In the genomic region with DNA sequence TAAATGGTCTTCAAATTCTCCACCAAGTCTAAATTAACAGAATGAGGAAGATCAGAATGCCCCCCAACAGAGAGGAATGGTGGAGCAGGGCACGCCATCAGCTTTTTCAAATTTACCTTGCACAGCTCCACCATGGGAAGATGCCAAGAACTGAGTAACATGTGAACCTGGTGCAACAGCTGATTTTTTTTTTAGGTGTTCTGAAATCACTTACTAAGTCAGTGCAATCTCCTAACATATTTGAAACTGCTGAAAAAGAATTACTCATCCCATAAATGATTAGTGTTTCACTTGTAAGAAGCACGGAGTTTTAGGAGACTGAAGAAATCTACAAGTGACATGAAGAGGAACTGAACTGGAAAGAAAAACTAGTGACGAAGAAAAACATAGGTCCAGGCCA, we compare ENCODE assay signal across 12 cellular contexts. TPM values are rescaled to one million over a fixed set of nuclear protein-coding genes. Genes with fewer than 3 reads are reported as not detected.
A peak's percentile ranks its signal among the peaks of the same experiment; 100 is the strongest.
DNase-seq lines count a peak whose midpoint lies in the region; ATAC-seq, FAIRE-seq and TF ChIP-seq lines count a peak whose summit lies in the region.
"Had no signal": no experiment of that assay in that cellular context is flagged by ENCODE, and none has a peak within 500 bp of the region (broad histone marks: within the 10 kb centered on the region; RNA-seq: fewer than 3 reads in every experiment).

No MANE protein-coding gene starts in this region.

- peak overlapping the region; percentile 51 to 89 (median 80) for H3K27ac ChIP-seq in heart left ventricle
- peak overlapping the region; percentile 38 to 72 for H3K27ac ChIP-seq in kidney (ENCODE audit: low read depth in 2 of 2, low read length in 2 of 2)
- peak overlapping the region; percentile 42 to 77 (median 66) for H3K27ac ChIP-seq in transverse colon
- H3K27ac ChIP-seq: C4-2B, KMS-11 had no signal

- in situ Hi-C loops in transverse colon (cut with MboI; ENCODE audit: low pct_ligation_motif_present in 1 of 4, low pct_unique_long_range_greater_than_20kb in 1 of 4, low sequenced_read_pairs in 3 of 4), result no loop called here

- peaks cover 12% of the 10 kb centered on the region for H3K36me3 Mint-ChIP-seq in activated naive CD8-positive, alpha-beta T cell

- H3K9ac ChIP-seq in kidney (ENCODE audit: low read length in 2 of 2), result no peak overlapping the region
- H3K9ac ChIP-seq: KMS-11 had no signal

- H3K9me3 Mint-ChIP-seq in activated naive CD8-positive, alpha-beta T cell (ENCODE audit: low read depth), result no peaks in the 10 kb centered on the region

- peak overlapping the region; percentile 61 for H3K4me3 Mint-ChIP-seq in activated naive CD8-positive, alpha-beta T cell

- DNase-seq in heart left ventricle, result no peak
- no peak for DNase-seq in left ventricle myocardium superior
- no peak for DNase-seq in kidney
- no peak for DNase-seq in transverse colon
- DNase-seq: effector CD8-positive, alpha-beta T cell had no signal

- H3K4me1 Mint-ChIP-seq in activated naive CD8-positive, alpha-beta T cell (ENCODE audit: low read depth), result peaks cover 85% of the 10 kb centered on the region

- H3K27me3 ChIP-seq in heart left ventricle, result no peaks in the 10 kb centered on the region
- H3K27me3 ChIP-seq in transverse colon, result no peaks in the 10 kb centered on the region

- TF ChIP-seq CTCF in heart left ventricle (IDR thresholded peaks at IDR 0.05), result no peak
- TF ChIP-seq CTCF in kidney (IDR thresholded peaks at IDR 0.05; ENCODE audit: borderline replicate concordance, extremely low read depth, insufficient read depth), result no peak
- no peak for TF ChIP-seq CTCF in transverse colon (IDR thresholded peaks at IDR 0.05)

- ATAC-seq in heart left ventricle, result no peak
- ATAC-seq in left ventricle myocardium superior, result no peak
- no peak for ATAC-seq in GM18520 (IDR thresholded peaks at IDR 0.05; ENCODE audit: unreplicated experiment)
- no peak for ATAC-seq in GM18519 (IDR thresholded peaks at IDR 0.05; ENCODE audit: low FRiP score, unreplicated experiment)
- ATAC-seq in GM18870 (IDR thresholded peaks at IDR 0.05; ENCODE audit: unreplicated experiment), result no peak

- no peak for TF ChIP-seq EP300 in transverse colon (IDR thresholded peaks at IDR 0.05; ENCODE audit: low read depth)

- H3K4me3 ChIP-seq in heart left ventricle (no peak overlapping the region), kidney (ENCODE audit: low read length in 2 of 2) (no peak overlapping the region), transverse colon (no peak overlapping the region)

- intact Hi-C loops in heart left ventricle (cut with DNase I) (loop anchor here in 2 of 10 donors (10.0 kb wide), 1 partner anchor 180 kb away; the partner anchor contains the start of genes ABITRAM (in 2 of the 2) and ELP1 (in 2 of the 2)), left ventricle myocardium superior (cut with micrococcal nuclease) (no loop called here), kidney (cut with DNase I) (no loop called here), transverse colon (cut with DNase I; ENCODE audit: low total_unique reads) (no loop called here)

- no peaks in the 10 kb centered on the region for H3K9me3 ChIP-seq in heart left ventricle
- no peaks in the 10 kb centered on the region for H3K9me3 ChIP-seq in kidney (ENCODE audit: control insufficient read depth in 1 of 2, low read length in 2 of 2)
- H3K9me3 ChIP-seq in transverse colon, result no peaks in the 10 kb centered on the region

- H3K4me1 ChIP-seq in heart left ventricle (peaks cover 6 to 89% (median 77%) of the 10 kb centered on the region in 12 donors), kidney (ENCODE audit: control insufficient read depth in 1 of 2, insufficient read depth in 1 of 2, low read depth in 1 of 2, low read length in 2 of 2) (peaks cover 28 to 49% of the 10 kb centered on the region in 2 donors), transverse colon (peaks cover 33 to 85% (median 45%) of the 10 kb centered on the region in 4 donors)

- TF ChIP-seq POLR2A in heart left ventricle (IDR thresholded peaks at IDR 0.05) (no peak), transverse colon (IDR thresholded peaks at IDR 0.05) (no peak)

- WGBS in heart left ventricle, 4 donors, result 54 to 71% (median 59%) methylated on average over 3 of the region's 3 CpGs
- 72 to 83% methylated on average over 3 of the region's 3 CpGs for WGBS in transverse colon (ENCODE audit: low coverage in 1 of 2), 2 donors

- H3K36me3 ChIP-seq in heart left ventricle, result no peaks in the 10 kb centered on the region
- no peaks in the 10 kb centered on the region for H3K36me3 ChIP-seq in kidney (ENCODE audit: control insufficient read depth in 1 of 2, insufficient read depth in 2 of 2, low read length in 2 of 2)
- no peaks in the 10 kb centered on the region for H3K36me3 ChIP-seq in transverse colon

- H3K27ac Mint-ChIP-seq in activated naive CD8-positive, alpha-beta T cell, result peak overlapping the region; percentile 59

- no peak for FAIRE-seq in kidney (lab: Jason Lieb, UNC)

- no peaks in the 10 kb centered on the region for H3K27me3 Mint-ChIP-seq in activated naive CD8-positive, alpha-beta T cell

RNA-seq across cellular contexts. Expression of gene TMEM245, which starts 5.1 kb away (rescaled TPM):
- total RNA-seq in heart left ventricle (100 to 1,000 TPM in 5 of 9 donors, 10 to 100 TPM in 4; 84.4 to 174 (median 103) TPM), left ventricle myocardium superior (112 TPM), kidney (69.5 TPM), transverse colon (10 to 100 TPM; 28.5 to 63.6 (median 58.7) TPM)
- polyA plus RNA-seq in heart left ventricle (10 to 100 TPM; 16.7 to 79.7 TPM), kidney (ENCODE audit: insufficient read depth, low read depth, low replicate concordance) (23.5 TPM)

RNA-seq across cellular contexts. Expression of gene FRRS1L, which starts 52.4 kb away (rescaled TPM):
- total RNA-seq in heart left ventricle (1 to 10 TPM in 7 of 9 donors, under 1 TPM in 2; 0.42 to 2.5 (median 1.8) TPM), left ventricle myocardium superior (2.2 TPM), kidney (not detected), transverse colon (under 1 TPM in 3 of 4 donors, not detected in 1; 0.40 to 0.96 (median 0.64) TPM)
- polyA plus RNA-seq in heart left ventricle (under 1 TPM; 0.04 to 0.08 TPM), kidney (ENCODE audit: insufficient read depth, low read depth, low replicate concordance) (0.06 TPM)
- total RNA-seq: activated CD8-positive, alpha-beta memory T cell treated with anti-CD3 and anti-CD28 coated beads for 36 hours had no signal
